In genomic region chr5:6701500-6701899, GRCh38 we compare ENCODE assay signal across 20 cellular contexts.
"Had no signal": no experiment of that assay in that cellular context is flagged by ENCODE, and none has a peak within 500 bp of the region (broad histone marks: within the 10 kb centered on the region; RNA-seq: fewer than 3 reads in every experiment).

No MANE protein-coding gene starts in this region.

- H3K9me3 ChIP-seq: breast epithelium, SJSA1 had no signal

- H3K27me3 ChIP-seq: SJSA1 had no signal

- ATAC-seq: activated CD8-positive, alpha-beta T cell treated with anti-CD3 and anti-CD28 coated beads for 36 hours; activated T-cell treated with anti-CD3 and anti-CD28 coated beads, Interleukin-2, amount 50 U/mL, for 72 hours; SK-N-SH treated with all-trans-retinoic acid at 6 μM for 48 hours had no signal

- H3K4me3 ChIP-seq: breast epithelium, SJSA1 had no signal

- DNase-seq: activated CD4-positive, CD25-positive, alpha-beta regulatory T cell; activated CD8-positive, alpha-beta memory T cell treated with anti-CD3 and anti-CD28 coated beads, Interleukin-2, amount 50 U/mL, for 4 hours; activated CD8-positive, alpha-beta T cell treated with anti-CD3 and anti-CD28 coated beads for 36 hours; activated gamma-delta T cell treated with Interleukin-2 at 50 U/mL for 16 hours; activated naive CD4-positive, alpha-beta T cell treated with anti-CD3 and anti-CD28 coated beads, Interleukin-2, amount 10 ng/mL, durations not matched to agents 7 days and 5 days; activated naive CD8-positive, alpha-beta T cell treated with anti-CD3 and anti-CD28 coated beads for 36 hours; activated T-cell treated with anti-CD3 and anti-CD28 coated beads, Interleukin-2, amount 50 U/mL, for 72 hours; central memory CD4-positive, alpha-beta T cell; MM.1S; NCI-H1105; NCI-H1436; NCI-H187; NCI-H2081; NCI-H510A treated with DMSO at 0.1 percent for 48 hours; SHP77; SW 1271; T-helper 9 cell had no signal

- H3K36me3 ChIP-seq: breast epithelium, SJSA1 had no signal

- H3K27ac ChIP-seq: breast epithelium, SJSA1 had no signal
